Comparison of ENCODE assay signal across 2 cellular contexts in the genomic region with DNA sequence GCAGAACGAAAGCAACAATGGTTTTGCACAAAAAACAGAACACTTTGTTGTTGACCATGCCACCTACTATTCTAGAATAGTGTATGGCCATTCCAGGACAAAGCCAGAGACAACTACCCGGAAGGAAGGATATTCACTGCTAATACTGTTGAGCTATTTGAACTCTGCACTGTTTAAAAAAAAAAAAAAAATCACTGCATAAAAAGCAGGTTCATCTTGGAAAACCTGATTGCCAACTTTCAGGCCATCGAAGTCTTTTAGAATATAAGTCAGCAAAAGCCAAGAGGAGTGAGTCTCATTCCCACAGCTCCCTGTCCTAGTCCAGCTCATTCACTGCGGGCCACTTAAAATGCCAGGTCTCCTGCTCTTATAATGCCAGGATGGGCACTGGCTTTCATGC.
TF ChIP-seq lines count a peak whose summit lies in the region.

No MANE protein-coding gene starts in this region.

TF ChIP-seq in A549, 52 proteins besides CTCF, POLR2A, EP300 and RAD21:
- no peak for TF ChIP-seq CHD2 (IDR thresholded peaks at IDR 0.05; ENCODE audit: low read length, partially characterized antibody)
- no peak for TF ChIP-seq KDM1A (IDR thresholded peaks at IDR 0.05; ENCODE audit: low read depth)
- no peak for TF ChIP-seq NPAS2 (CRISPR knock-in tag; IDR thresholded peaks at IDR 0.05; ENCODE audit: borderline replicate concordance)
- TF ChIP-seq, protein P1, sequence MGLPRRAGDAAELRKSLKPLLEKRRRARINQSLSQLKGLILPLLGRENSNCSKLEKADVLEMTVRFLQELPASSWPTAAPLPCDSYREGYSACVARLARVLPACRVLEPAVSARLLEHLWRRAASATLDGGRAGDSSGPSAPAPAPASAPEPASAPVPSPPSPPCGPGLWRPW (IDR thresholded peaks at IDR 0.05): no peak

TF ChIP-seq in endothelial cell of umbilical vein, 7 proteins besides CTCF, POLR2A, EP300 and RAD21:
- TF ChIP-seq, protein P2, sequence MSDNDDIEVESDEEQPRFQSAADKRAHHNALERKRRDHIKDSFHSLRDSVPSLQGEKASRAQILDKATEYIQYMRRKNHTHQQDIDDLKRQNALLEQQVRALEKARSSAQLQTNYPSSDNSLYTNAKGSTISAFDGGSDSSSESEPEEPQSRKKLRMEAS (IDR thresholded peaks at IDR 0.05; ENCODE audit: insufficient read depth, insufficient read length): no peak
- TF ChIP-seq JUN (IDR thresholded peaks at IDR 0.05; ENCODE audit: borderline replicate concordance, insufficient read depth, insufficient read length, low read depth) (no peak), FOS (IDR thresholded peaks at IDR 0.05; ENCODE audit: borderline replicate concordance, insufficient read depth, low read length) (no peak), MYC (IDR thresholded peaks at IDR 0.05; ENCODE audit: low read depth, low read length) (no peak)
TF ChIP-seq in endothelial cell of umbilical vein: peak in this region for 0.
